Comparison of ENCODE assay signal across 8 cellular contexts in genomic region chr12:124567673-124568373, GRCh38. TPM values are rescaled to one million over a fixed set of nuclear protein-coding genes. Genes with fewer than 3 reads are reported as not detected.
DNase-seq lines count a peak whose midpoint lies in the region; ATAC-seq and TF ChIP-seq lines count a peak whose summit lies in the region.

No MANE protein-coding gene starts in this region.

- ATAC-seq in HG02610 (IDR thresholded peaks at IDR 0.05; ENCODE audit: unreplicated experiment) (peak; percentile 55), left cardiac atrium (peak; percentile 82 to 88), upper lobe of right lung (peak; percentile 88)

- peaks cover 20% of the 10 kb centered on the region for H3K4me1 Mint-ChIP-seq in progenitor cell of endocrine pancreas (ENCODE audit: low read depth)

- DNase-seq in NCI-H1105 treated with DMSO at 0.1 percent for 48 hours (lab: John Stamatoyannopoulos, UW) (peak; percentile 71), T-helper 1 cell (peak; percentile 69 to 83 (median 73)), amniotic epithelial cell (ENCODE audit: low read depth) (peak; percentile 92), left cardiac atrium (peak; percentile 96), progenitor cell of endocrine pancreas (ENCODE audit: low spot score, unreplicated experiment) (peak; percentile 55), upper lobe of right lung (peak; percentile 98)

- H3K4me1 ChIP-seq in upper lobe of right lung, result peaks cover 47% of the 10 kb centered on the region

- H3K4me3 ChIP-seq in GM08714 (ENCODE audit: low read length), result peak overlapping the region; percentile 39; the same call in 1 of the 2 replicates
- H3K4me3 ChIP-seq in upper lobe of right lung, result peak overlapping the region; percentile 45

- H3K27me3 ChIP-seq in upper lobe of right lung, result no peaks in the 10 kb centered on the region

- H3K36me3 Mint-ChIP-seq in progenitor cell of endocrine pancreas (ENCODE audit: insufficient read depth), result no peaks in the 10 kb centered on the region

- TF ChIP-seq CTCF in progenitor cell of endocrine pancreas (IDR thresholded peaks at IDR 0.05; ENCODE audit: unreplicated experiment) (no peak), upper lobe of right lung (IDR thresholded peaks at IDR 0.05) (no peak)

- no peaks in the 10 kb centered on the region for H3K36me3 ChIP-seq in upper lobe of right lung

- H3K4me3 Mint-ChIP-seq in progenitor cell of endocrine pancreas (ENCODE audit: low read depth), result peak overlapping the region; percentile 81

- peaks cover 3% of the 10 kb centered on the region for H3K27me3 Mint-ChIP-seq in progenitor cell of endocrine pancreas

- intact Hi-C loops in left cardiac atrium (cut with DNase I) (loop anchor here (5.0 to 10.0 kb wide), 6 partner anchors 46 to 199 kb away; no protein-coding TSS in a partner anchor), upper lobe of right lung (cut with DNase I) (loop anchor here (10.0 kb wide), 1 partner anchor 197 kb away; no protein-coding TSS in a partner anchor)

- H3K27ac Mint-ChIP-seq in progenitor cell of endocrine pancreas, result peak overlapping the region; percentile 86

- no peaks in the 10 kb centered on the region for H3K9me3 Mint-ChIP-seq in progenitor cell of endocrine pancreas (ENCODE audit: low read depth)

- H3K27ac ChIP-seq in upper lobe of right lung, result peak overlapping the region; percentile 79

- no peaks in the 10 kb centered on the region for H3K9me3 ChIP-seq in upper lobe of right lung

RNA-seq across cellular contexts. Expression of gene NCOR2, which starts 0.4 kb away (rescaled TPM):
- 100 to 1,000 TPM; 117 to 154 TPM for total RNA-seq in left cardiac atrium
- total RNA-seq in progenitor cell of endocrine pancreas, result 218 and 251 TPM in 2 replicates
- 336 TPM for total RNA-seq in upper lobe of right lung

Comparison
In these comparisons a context has a peak if more than half of its experiments do, and no peak if none do; other contexts are left out.
1. Peak in every context shown above with its lines: DNase-seq, ATAC-seq, H3K4me3 ChIP-seq and H3K27ac ChIP-seq.